ENCODE assay signal across 10 cellular contexts in genomic region chr7:94843553-94843952, GRCh38.
"Had no signal": no experiment of that assay in that cellular context is flagged by ENCODE, and none has a peak within 500 bp of the region (broad histone marks: within the 10 kb centered on the region; RNA-seq: fewer than 3 reads in every experiment).

No MANE protein-coding gene starts in this region.

- FAIRE-seq: H1, H54, HTR-8/SVneo had no signal

- DNase-seq: H9, HCEC 1CT, HFFc6, IMR-90, KBM-7 had no signal

- H3K4me1 Mint-ChIP-seq: GM23338, H9 had no signal

- H3K27ac ChIP-seq: KMS-11 had no signal

- H3K27ac Mint-ChIP-seq: GM23338, H9, HFFc6 had no signal

- H3K4me3 Mint-ChIP-seq: GM23338, H9, HFFc6 had no signal

- H3K4me3 ChIP-seq: GM23338 had no signal

- H3K4me2 ChIP-seq: GM23338, KMS-11 had no signal

- H3K9ac ChIP-seq: KMS-11 had no signal

- ATAC-seq: GM23338 had no signal

- H2AFZ ChIP-seq: GM23338 had no signal
